Comparison of ENCODE assay signal across 8 cellular contexts in the genomic region with DNA sequence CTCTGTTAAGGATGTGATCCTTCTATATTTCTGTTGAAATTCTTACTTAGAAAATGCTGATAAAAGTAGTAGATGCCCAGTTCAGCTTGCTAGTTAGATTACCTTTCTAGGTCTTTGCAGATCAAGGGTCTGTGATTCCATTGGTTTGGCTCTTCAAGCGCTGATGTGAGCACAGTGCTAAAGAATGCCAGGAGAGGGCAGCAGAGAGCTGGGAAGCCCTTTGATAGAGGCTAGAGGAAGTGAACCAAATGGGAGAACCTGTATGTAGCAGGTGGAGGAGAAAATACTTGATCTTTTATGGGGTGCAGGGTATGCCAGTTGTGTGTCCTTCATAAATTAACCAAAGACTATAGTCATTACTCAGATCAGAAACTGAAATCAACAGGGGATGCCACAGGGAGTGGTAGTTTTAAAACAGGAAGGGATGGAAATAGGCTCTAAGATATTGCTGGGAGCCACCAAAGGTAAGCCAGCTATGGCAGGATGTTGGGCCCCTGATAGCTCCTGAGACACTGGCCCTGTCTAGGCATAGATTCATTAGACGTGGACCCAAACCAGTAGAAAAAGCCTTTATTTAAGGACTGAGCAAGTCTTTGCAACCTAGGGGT.
DNase-seq lines count a peak whose midpoint lies in the region; ATAC-seq and TF ChIP-seq lines count a peak whose summit lies in the region.

No MANE protein-coding gene starts in this region.

- H3K4me3 ChIP-seq in WI38 (ENCODE audit: low read depth, low read length): no peak overlapping the region

- peak; percentile 96 for ATAC-seq in GM18870 (IDR thresholded peaks at IDR 0.05; ENCODE audit: unreplicated experiment)
- peak; percentile 65 for ATAC-seq in HG03097 (IDR thresholded peaks at IDR 0.05; ENCODE audit: low FRiP score, unreplicated experiment)
- ATAC-seq in left lobe of liver: peak; percentile 99

- DNase-seq in Ammon's horn (ENCODE audit: low spot score) (peak; percentile 84), NCI-H2107 (lab: John Stamatoyannopoulos, UW) (peak; percentile 41), cerebellum (ENCODE audit: low spot score) (peak; percentile 53), left lobe of liver (ENCODE audit: low spot score) (peak; percentile 68)
- peak; percentile 36 to 54 for DNase-seq in stimulated activated CD4-positive, alpha-beta T cell treated with anti-CD3 and anti-CD28 coated beads, Interleukin-4, amount 100 ng/mL, for 48 hours (ENCODE audit: low read depth in 2 of 2)

- peak; percentile 57 for TF ChIP-seq CTCF in WI38 (IDR thresholded peaks at IDR 0.05; ENCODE audit: low read depth, low read length)
